ENCODE assay signal across 20 cellular contexts in the genomic region with DNA sequence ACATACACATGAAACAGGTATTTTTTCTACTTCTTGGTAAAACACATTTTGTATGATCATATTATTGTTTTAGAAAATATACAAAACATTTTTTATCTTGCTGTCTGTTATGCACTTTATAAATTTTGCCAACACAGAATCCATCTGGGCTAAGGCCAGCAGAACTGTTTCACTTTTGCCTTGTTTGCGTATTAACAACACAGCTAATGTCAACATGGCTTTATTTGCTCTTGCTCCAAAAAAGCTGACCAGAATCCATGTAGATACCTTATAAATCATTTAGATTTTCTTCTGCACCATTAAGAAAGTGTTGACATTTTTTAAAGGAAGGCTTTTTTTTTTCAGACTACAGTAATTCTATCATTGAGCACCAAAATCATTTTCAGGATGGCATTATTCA. TPM values are rescaled to one million over a fixed set of nuclear protein-coding genes. Genes with fewer than 3 reads are reported as not detected.
DNase-seq lines count a peak whose midpoint lies in the region; ATAC-seq, FAIRE-seq and TF ChIP-seq lines count a peak whose summit lies in the region.
"Had no signal": no experiment of that assay in that cellular context is flagged by ENCODE, and none has a peak within 500 bp of the region (broad histone marks: within the 10 kb centered on the region; RNA-seq: fewer than 3 reads in every experiment).

No MANE protein-coding gene starts in this region.

- H3K4me3 ChIP-seq in kidney (ENCODE audit: low read length in 2 of 2) (no peak overlapping the region), stomach (no peak overlapping the region)
- H3K4me3 ChIP-seq: HAP-1, Peyer's patch had no signal

- TF ChIP-seq CTCF in VCaP (conservative IDR thresholded peaks at IDR 0.05) (no peak), kidney (IDR thresholded peaks at IDR 0.05; ENCODE audit: borderline replicate concordance, extremely low read depth, insufficient read depth) (no peak), stomach (IDR thresholded peaks at IDR 0.05) (no peak)

- H3K27me3 ChIP-seq in stomach: no peaks in the 10 kb centered on the region
- H3K27me3 ChIP-seq: Peyer's patch had no signal

- no peaks in the 10 kb centered on the region for H3K4me1 ChIP-seq in kidney (ENCODE audit: control insufficient read depth in 1 of 2, insufficient read depth in 1 of 2, low read depth in 1 of 2, low read length in 2 of 2)
- H3K4me1 ChIP-seq in stomach: peaks cover 0 to 20% (median 5%) of the 10 kb centered on the region in 4 donors
- H3K4me1 ChIP-seq: HAP-1, Peyer's patch had no signal

- no peaks in the 10 kb centered on the region for H3K9me3 ChIP-seq in kidney (ENCODE audit: control insufficient read depth in 1 of 2, low read length in 2 of 2)
- H3K9me3 ChIP-seq in stomach: no peaks in the 10 kb centered on the region
- H3K9me3 ChIP-seq: HAP-1, Peyer's patch had no signal

- peak; percentile 3 for DNase-seq in NCI-H748 (lab: John Stamatoyannopoulos, UW; ENCODE audit: unreplicated experiment)
- DNase-seq in NCI-H748 treated with DMSO at 0.1 percent for 48 hours (lab: John Stamatoyannopoulos, UW): no peak
- DNase-seq in kidney: no peak
- peak; percentile 26 for DNase-seq in stomach
- no peak for DNase-seq in NCI-H1436 (lab: John Stamatoyannopoulos, UW)
- DNase-seq: 8988T, MV-4-11, NCI-H187 treated with DMSO at 0.1 percent for 48 hours, NCI-H2227 treated with DMSO at 0.1 percent for 48 hours, NCI-H510A treated with DMSO at 0.1 percent for 48 hours, Peyer's patch had no signal

- peak; percentile 11 for FAIRE-seq in kidney (lab: Jason Lieb, UNC)
- FAIRE-seq: G401.6 had no signal

- H3K9ac ChIP-seq in kidney (ENCODE audit: low read length in 2 of 2): no peak overlapping the region

- WGBS in stomach, 5 donors: 32 to 46% (median 40%) methylated on average over 1 of the region's 1 CpG

- no peak for TF ChIP-seq EP300 in stomach (IDR thresholded peaks at IDR 0.05)

- TF ChIP-seq POLR2A in stomach (IDR thresholded peaks at IDR 0.05): no peak

- intact Hi-C loops in kidney (cut with DNase I): no loop called here
- intact Hi-C loops in stomach (cut with DNase I; ENCODE audit: low total_unique reads): no loop called here

- H3K36me3 ChIP-seq in kidney (ENCODE audit: control insufficient read depth in 1 of 2, insufficient read depth in 2 of 2, low read length in 2 of 2) (no peaks in the 10 kb centered on the region), stomach (no peaks in the 10 kb centered on the region)
- H3K36me3 ChIP-seq: HAP-1, Peyer's patch had no signal

- peak overlapping the region; percentile 78 for H3K27ac ChIP-seq in VCaP
- H3K27ac ChIP-seq in kidney (ENCODE audit: low read depth in 2 of 2, low read length in 2 of 2): no peak overlapping the region
- peak overlapping the region in 2 of 5 donors; percentile 1 to 52 for H3K27ac ChIP-seq in stomach
- H3K27ac ChIP-seq: Peyer's patch had no signal

- no peak for ATAC-seq in GM19035 (IDR thresholded peaks at IDR 0.05; ENCODE audit: unreplicated experiment)
- no peak for ATAC-seq in GM21526 (IDR thresholded peaks at IDR 0.05; ENCODE audit: low FRiP score, unreplicated experiment)

RNA-seq across cellular contexts. Expression of a gene that starts 58.1 kb away (rescaled TPM):
- total RNA-seq in kidney (1.3 TPM), stomach (1 to 10 TPM in 4 of 5 donors, under 1 TPM in 1; 0.37 to 8.2 (median 1.3) TPM)
- polyA plus RNA-seq in kidney (ENCODE audit: insufficient read depth, low read depth, low replicate concordance) (0.60 TPM), stomach (under 1 TPM; 0.03 to 0.46 (median 0.44) TPM)
- total RNA-seq: LHCN-M2, SK-MEL-5 had no signal
- polyA plus RNA-seq: AG04450, CD14-positive monocyte had no signal

Comparison
In these comparisons a context has a peak if more than half of its experiments do, and no peak if none do; other contexts are left out.
1. DNase-seq: peak in NCI-H748 (single experiment) and stomach (single experiment); none in NCI-H748 treated with DMSO at 0.1 percent for 48 hours (single experiment), kidney (single experiment) and NCI-H1436 (single experiment).